ENCODE assay signal across 17 cellular contexts in the genomic region with DNA sequence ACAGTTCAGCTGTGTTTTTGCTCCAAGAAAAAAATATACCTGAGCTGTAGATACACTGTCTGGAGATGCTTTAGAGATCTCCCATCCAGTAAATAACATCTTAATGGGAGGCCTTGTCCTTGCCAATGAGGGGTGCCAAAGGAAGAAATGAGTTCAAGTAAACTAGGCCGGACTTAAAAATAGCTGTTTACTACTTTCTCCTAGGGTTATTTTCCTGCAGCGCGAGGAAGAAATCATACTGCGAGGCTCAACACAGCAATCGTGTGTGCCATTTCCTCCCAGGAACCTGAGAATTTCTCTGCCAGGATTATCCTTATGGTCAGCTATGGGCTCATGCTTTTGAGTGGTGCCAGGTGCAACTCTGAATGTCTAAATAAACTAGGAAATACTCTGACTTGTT.
DNase-seq lines count a peak whose midpoint lies in the region; ATAC-seq and TF ChIP-seq lines count a peak whose summit lies in the region.
"Had no signal": no experiment of that assay in that cellular context is flagged by ENCODE, and none has a peak within 500 bp of the region (broad histone marks: within the 10 kb centered on the region; RNA-seq: fewer than 3 reads in every experiment).

No MANE protein-coding gene starts in this region.

- intact Hi-C loops in heart right ventricle (cut with DNase I) = no loop called here

- peaks cover 0 to 14% (median 0%) of the 10 kb centered on the region in 11 experiments; a peak in 4 of 22 replicates for H4K20me1 ChIP-seq in BLaER1 treated with 17β-estradiol and CSF1 and Interleukin-3, amounts not matched to agents 10 nM and 100 nM

- no peak for TF ChIP-seq CTCF in heart right ventricle (IDR thresholded peaks at IDR 0.05)

- 53 to 74% methylated on average over 5 of the region's 5 CpGs for WGBS in heart right ventricle, 2 donors

- no peaks in the 10 kb centered on the region for H3K27me3 ChIP-seq in BLaER1 treated with 17β-estradiol and CSF1 and Interleukin-3, amounts not matched to agents 10 nM and 100 nM
- H3K27me3 ChIP-seq in heart right ventricle = no peaks in the 10 kb centered on the region
- H3K27me3 ChIP-seq: BE2C, Peyer's patch had no signal

- peak overlapping the region; percentile 36 to 66 (median 56); a peak in 21 of 22 replicates for H3K4me2 ChIP-seq in BLaER1 treated with 17β-estradiol and CSF1 and Interleukin-3, amounts not matched to agents 10 nM and 100 nM

- no peaks in the 10 kb centered on the region for H3K9me3 ChIP-seq in BLaER1 treated with 17β-estradiol and CSF1 and Interleukin-3, amounts not matched to agents 10 nM and 100 nM (replicated peaks in 1 of 11)
- no peaks in the 10 kb centered on the region for H3K9me3 ChIP-seq in heart right ventricle
- H3K9me3 ChIP-seq: BE2C, Peyer's patch had no signal

- no peak for ATAC-seq in heart right ventricle

- DNase-seq in NCI-H1092 treated with DMSO at 0.1 percent for 48 hours (lab: John Stamatoyannopoulos, UW) (peak; percentile 16), NCI-H1092 (lab: John Stamatoyannopoulos, UW) (no peak), NCI-H2029 treated with DMSO at 0.1 percent for 48 hours (lab: John Stamatoyannopoulos, UW) (peak; percentile 44), cerebellar cortex (ENCODE audit: low spot score) (peak; percentile 98), NCI-H1694 treated with DMSO at 0.1 percent for 48 hours (lab: John Stamatoyannopoulos, UW) (no peak), heart right ventricle (no peak)
- DNase-seq in activated CD4-positive, alpha-beta T cell treated with anti-CD3 and anti-CD28 coated beads, Interleukin-2, amount 50 U/mL, for 48 hours = no peak
- DNase-seq: BE2C; Calu3; CD4-positive, alpha-beta memory T cell; GF-D8; NCI-H1417 treated with DMSO at 0.1 percent for 48 hours; NCI-H2081; SW 1271; T-helper 2 cell had no signal

- no peak overlapping the region for H3K4me3 ChIP-seq in BLaER1 treated with 17β-estradiol and CSF1 and Interleukin-3, amounts not matched to agents 10 nM and 100 nM
- no peak overlapping the region for H3K4me3 ChIP-seq in heart right ventricle
- H3K4me3 ChIP-seq: Peyer's patch had no signal

- H3K4me1 ChIP-seq in BLaER1 treated with 17β-estradiol and CSF1 and Interleukin-3, amounts not matched to agents 10 nM and 100 nM = peaks cover 40 to 73% (median 66%) of the 10 kb centered on the region in 10 experiments
- H3K4me1 ChIP-seq in heart right ventricle = peaks cover 0 to 53% (median 23%) of the 10 kb centered on the region in 9 donors
- H3K4me1 ChIP-seq: BE2C, Peyer's patch had no signal

- H3K9ac ChIP-seq in BLaER1 treated with 17β-estradiol and CSF1 and Interleukin-3, amounts not matched to agents 10 nM and 100 nM = no peak overlapping the region

- H3K36me3 ChIP-seq in BLaER1 treated with 17β-estradiol and CSF1 and Interleukin-3, amounts not matched to agents 10 nM and 100 nM = no peaks in the 10 kb centered on the region
- H3K36me3 ChIP-seq in heart right ventricle = no peaks in the 10 kb centered on the region
- H3K36me3 ChIP-seq: BE2C, Peyer's patch had no signal

- H3K27ac ChIP-seq in BLaER1 treated with 17β-estradiol and CSF1 and Interleukin-3, amounts not matched to agents 10 nM and 100 nM = no peak overlapping the region
- H3K27ac ChIP-seq in heart right ventricle = no peak overlapping the region
- H3K27ac ChIP-seq: Peyer's patch had no signal

Comparison
In these comparisons a context has a peak if more than half of its experiments do, and no peak if none do; other contexts are left out.
1. DNase-seq: peak in NCI-H1092 treated with DMSO at 0.1 percent for 48 hours (single experiment), NCI-H2029 treated with DMSO at 0.1 percent for 48 hours (single experiment) and cerebellar cortex (single experiment); none in NCI-H1092 (single experiment), NCI-H1694 treated with DMSO at 0.1 percent for 48 hours (single experiment), activated CD4-positive, alpha-beta T cell treated with anti-CD3 and anti-CD28 coated beads, Interleukin-2, amount 50 U/mL, for 48 hours (0 of 2) and heart right ventricle (0 of 2).